Comparison of ENCODE assay signal across 11 cellular contexts in the genomic region with DNA sequence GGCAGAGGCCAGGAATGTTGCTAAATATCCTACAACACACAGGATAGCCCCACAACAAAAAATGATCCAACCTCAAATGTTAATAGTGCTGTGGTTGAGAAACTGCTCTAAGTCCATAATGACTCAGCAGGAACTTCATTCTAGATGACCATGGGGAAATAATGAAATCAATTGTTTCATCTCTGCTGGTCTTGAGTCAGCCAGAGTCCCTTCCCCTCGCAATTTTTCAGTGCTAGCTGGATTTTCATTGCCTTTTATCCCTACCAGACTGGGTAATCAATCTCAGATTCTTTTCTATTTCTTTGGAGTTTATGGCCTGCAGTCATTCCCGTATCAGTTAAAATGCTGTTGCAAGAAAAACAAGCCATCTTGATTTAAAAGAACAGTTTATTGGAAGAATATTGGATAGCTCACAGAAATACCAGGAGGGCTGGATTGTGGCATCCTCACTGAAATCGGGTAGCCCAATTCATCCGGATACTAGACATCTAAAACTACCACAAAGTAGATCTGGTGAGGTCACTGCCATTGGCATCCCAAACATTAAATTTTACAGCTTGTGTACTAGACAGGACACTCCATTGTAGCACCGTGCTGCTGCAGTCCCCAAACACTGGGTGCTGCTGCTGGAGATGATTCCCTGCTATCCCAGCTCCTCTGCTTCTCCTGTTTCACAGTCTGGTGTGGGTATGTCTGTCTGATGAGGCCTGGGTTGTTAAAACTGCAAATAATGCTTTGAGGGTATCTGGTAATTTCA. TPM values are rescaled to one million over a fixed set of nuclear protein-coding genes. Genes with fewer than 3 reads are reported as not detected.
DNase-seq lines count a peak whose midpoint lies in the region; TF ChIP-seq lines count a peak whose summit lies in the region.
"Had no signal": no experiment of that assay in that cellular context is flagged by ENCODE, and none has a peak within 500 bp of the region (broad histone marks: within the 10 kb centered on the region; RNA-seq: fewer than 3 reads in every experiment).

No MANE protein-coding gene starts in this region.

- no peaks in the 10 kb centered on the region for H3K4me1 ChIP-seq in breast epithelium
- H3K4me1 ChIP-seq in tibial artery = no peaks in the 10 kb centered on the region

- H3K27me3 Mint-ChIP-seq in MCF 10A (ENCODE audit: insufficient read depth, unreplicated experiment) (no peaks in the 10 kb centered on the region), type B pancreatic cell (peaks cover 4% of the 10 kb centered on the region), immature natural killer cell (ENCODE audit: low read depth in 3 of 3) (peaks cover 3 to 5% (median 5%) of the 10 kb centered on the region in 3 donors)

- H3K9me3 Mint-ChIP-seq in MCF 10A (ENCODE audit: unreplicated experiment) = peaks cover 7% of the 10 kb centered on the region
- H3K9me3 Mint-ChIP-seq in type B pancreatic cell = peaks cover 6% of the 10 kb centered on the region
- H3K9me3 Mint-ChIP-seq in immature natural killer cell = no peaks in the 10 kb centered on the region
- H3K9me3 Mint-ChIP-seq: dendritic cell treated with granulocyte-macrophage colony-stimulating factor and Interleukin-4, amounts not matched to agents 40 ng/mL and 50 ng/mL, for 4 days had no signal

- CTCF ChIA-PET in MCF 10A (lab: Yijun Ruan, JAX) = interaction anchor here (0.6 kb wide), 1 partner anchor 124 kb away, joined by 3 read pairs; no protein-coding TSS in a partner anchor

- H3K9me3 ChIP-seq in breast epithelium = no peaks in the 10 kb centered on the region
- no peaks in the 10 kb centered on the region for H3K9me3 ChIP-seq in tibial artery

- H3K27ac ChIP-seq in breast epithelium (no peak overlapping the region), tibial artery (no peak overlapping the region)

- H3K4me3 ChIP-seq in breast epithelium (no peak overlapping the region), fibroblast of pulmonary artery (replicated peaks; ENCODE audit: low read depth, low read length) (no peak overlapping the region), tibial artery (no peak overlapping the region)

- no peak for TF ChIP-seq POLR2A in breast epithelium (IDR thresholded peaks at IDR 0.05)

- H3K27me3 ChIP-seq in breast epithelium = no peaks in the 10 kb centered on the region
- no peaks in the 10 kb centered on the region for H3K27me3 ChIP-seq in tibial artery

- H3K27ac Mint-ChIP-seq in MCF 10A (ENCODE audit: low read depth, unreplicated experiment) = peak overlapping the region; percentile 16
- H3K27ac Mint-ChIP-seq in type B pancreatic cell = peak overlapping the region; percentile 36
- H3K27ac Mint-ChIP-seq in immature natural killer cell = no peak overlapping the region
- H3K27ac Mint-ChIP-seq: dendritic cell treated with granulocyte-macrophage colony-stimulating factor and Interleukin-4, amounts not matched to agents 40 ng/mL and 50 ng/mL, for 4 days had no signal

- H3K4me1 Mint-ChIP-seq in MCF 10A (ENCODE audit: insufficient read depth, unreplicated experiment) (peaks cover 23% of the 10 kb centered on the region), type B pancreatic cell (ENCODE audit: unreplicated experiment) (peaks cover 34% of the 10 kb centered on the region), immature natural killer cell (no peaks in the 10 kb centered on the region)

- DNase-seq in MCF 10A (ENCODE audit: unreplicated experiment) = peak; percentile 76
- no peak for DNase-seq in breast epithelium (ENCODE audit: low spot score in 2 of 2)
- DNase-seq in SK-MEL-5 (ENCODE audit: low read depth, low spot score) = peak; percentile 85
- peak; percentile 85 for DNase-seq in fibroblast of pulmonary artery (ENCODE audit: low read depth)
- DNase-seq in type B pancreatic cell (ENCODE audit: extremely low spot score, unreplicated experiment) = no peak
- DNase-seq in NCI-H510A (lab: John Stamatoyannopoulos, UW) = no peak
- no peak for DNase-seq in immature natural killer cell
- DNase-seq in tibial artery = no peak
- DNase-seq: kidney, NCI-H1436 had no signal

- H3K4me3 Mint-ChIP-seq in MCF 10A (ENCODE audit: unreplicated experiment) (no peak overlapping the region), type B pancreatic cell (peak overlapping the region; percentile 47), immature natural killer cell (no peak overlapping the region)
- H3K4me3 Mint-ChIP-seq: dendritic cell treated with granulocyte-macrophage colony-stimulating factor and Interleukin-4, amounts not matched to agents 40 ng/mL and 50 ng/mL, for 4 days had no signal

- POLR2A ChIA-PET in MCF 10A (lab: Yijun Ruan, JAX) = interaction anchor here (0.7 to 0.9 kb wide), 2 partner anchors 15 to 30 kb away, joined by 3 to 4 read pairs; no protein-coding TSS in a partner anchor

- H3K36me3 Mint-ChIP-seq in MCF 10A (ENCODE audit: insufficient read depth, unreplicated experiment) (no peaks in the 10 kb centered on the region), type B pancreatic cell (no peaks in the 10 kb centered on the region), immature natural killer cell (no peaks in the 10 kb centered on the region)

- in situ Hi-C loops in SK-MEL-5 (cut with HindIII; ENCODE audit: low pct_unique_long_range_greater_than_20kb, low sequenced_read_pairs) = no loop called here

- no peaks in the 10 kb centered on the region for H3K36me3 ChIP-seq in breast epithelium
- no peaks in the 10 kb centered on the region for H3K36me3 ChIP-seq in tibial artery

- no TSS peak for BruUV-seq in MCF 10A (replicated peaks; lab: Mats Ljungman, UMichigan)

- TF ChIP-seq CTCF in MCF 10A (IDR thresholded peaks at IDR 0.05; ENCODE audit: unreplicated experiment) = no peak
- no peak for TF ChIP-seq CTCF in breast epithelium (IDR thresholded peaks at IDR 0.05)
- no peak for TF ChIP-seq CTCF in fibroblast of pulmonary artery (IDR thresholded peaks at IDR 0.05; ENCODE audit: low read length, missing control alignments)
- TF ChIP-seq CTCF in type B pancreatic cell (conservative IDR thresholded peaks at IDR 0.05) = no peak
- TF ChIP-seq CTCF in tibial artery (IDR thresholded peaks at IDR 0.05) = no peak

- intact Hi-C loops in MCF 10A (cut with micrococcal nuclease) (no loop called here), breast epithelium (cut with DNase I; ENCODE audit: low total_unique reads) (no loop called here), tibial artery (cut with DNase I; ENCODE audit: low total_unique reads) (no loop called here)

RNA-seq across cellular contexts. Expression of gene POPDC3, which starts 30.3 kb away (rescaled TPM):
- total RNA-seq in MCF 10A (2022) (7.3 and 7.9 TPM in 2 replicates), breast epithelium (under 1 TPM in 1 of 3 donors, not detected in 2; 0.98 TPM), type B pancreatic cell (ENCODE audit: low replicate concordance) (1.1 and 6.0 TPM in 2 replicates)
- 67.5 and 69.1 TPM in 2 replicates for total RNA-seq in SK-MEL-5 (2014; rRNA removed; shearing (Covaris generic))
- polyA plus RNA-seq in SK-MEL-5 (2015; cell fraction: cytosol; rRNA removed) = 47.4 and 49.4 TPM in 2 replicates
- 27.3 and 38.3 TPM in 2 replicates for polyA plus RNA-seq in SK-MEL-5 (2015; cell fraction: nucleus; rRNA removed)
- not detected for polyA plus RNA-seq in immature natural killer cell
- total RNA-seq: kidney had no signal

Comparison
In these comparisons a context has a peak if more than half of its experiments do, and no peak if none do; other contexts are left out.
1. DNase-seq: peak in MCF 10A (single experiment), SK-MEL-5 (single experiment) and fibroblast of pulmonary artery (single experiment); none in breast epithelium (0 of 2), type B pancreatic cell (single experiment), NCI-H510A (single experiment), immature natural killer cell (0 of 3) and tibial artery (0 of 2).
2. H3K27ac Mint-ChIP-seq: peak in MCF 10A (single experiment) and type B pancreatic cell (single experiment); none in immature natural killer cell (0 of 6).